Comparison of ENCODE assay signal across 27 cellular contexts in the genomic region with DNA sequence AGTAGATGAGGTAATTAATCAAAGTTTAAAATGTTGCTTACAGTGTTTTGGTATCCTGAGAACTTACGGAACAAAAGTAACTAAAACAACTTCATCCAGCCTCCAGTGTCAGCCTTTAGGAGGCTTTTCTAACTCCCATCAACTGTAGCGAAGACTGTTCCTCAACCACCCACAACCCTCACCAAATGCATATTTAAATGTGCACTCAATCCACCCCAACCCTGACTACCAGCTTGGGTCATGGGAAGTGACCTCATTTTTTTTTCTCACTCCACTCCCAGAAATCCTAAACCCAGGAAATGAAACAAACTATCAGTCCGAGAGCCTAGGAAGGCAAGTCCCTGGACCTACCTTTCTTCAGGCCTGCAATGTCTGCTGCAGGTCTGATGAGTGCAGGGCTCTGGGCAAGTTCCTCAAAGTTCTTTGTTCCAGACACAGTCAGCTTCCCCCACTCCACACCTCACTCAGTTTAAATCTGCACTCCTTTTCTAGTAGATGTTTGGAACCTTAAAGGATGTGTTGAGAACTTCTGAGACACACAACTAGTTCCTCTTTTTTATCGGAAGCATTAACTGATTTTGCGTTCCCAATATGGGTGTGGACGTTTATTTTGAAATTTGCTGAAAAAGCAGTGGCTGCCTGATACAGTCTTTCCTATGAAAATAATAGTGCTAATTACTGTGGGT. TPM values are rescaled to one million over a fixed set of nuclear protein-coding genes. Genes with fewer than 3 reads are reported as not detected.
DNase-seq lines count a peak whose midpoint lies in the region; ATAC-seq, FAIRE-seq and TF ChIP-seq lines count a peak whose summit lies in the region.
"Had no signal": no experiment of that assay in that cellular context is flagged by ENCODE, and none has a peak within 500 bp of the region (broad histone marks: within the 10 kb centered on the region; RNA-seq: fewer than 3 reads in every experiment).

TSS of gene MS4A4E (minus strand) at position 531 of the 686 bp plus-strand sequence. CDS start 13,082 bp downstream, outside the sequence.

- H3K36me3 ChIP-seq in colonic mucosa (no peaks in the 10 kb centered on the region), PC-9 (ENCODE audit: low read depth) (no peaks in the 10 kb centered on the region)
- H3K36me3 ChIP-seq: neutrophil had no signal

- H3K9me2 ChIP-seq in PC-9 (ENCODE audit: insufficient read depth): no peaks in the 10 kb centered on the region; the same call in 1 of the 2 replicates

- no peak within 1 kb of the TSS for H3K4me3 Mint-ChIP-seq in nephron progenitor cell
- H3K4me3 Mint-ChIP-seq: CD4-positive, alpha-beta memory T cell had no signal

- TF ChIP-seq POLR2A in GM12891 (IDR thresholded peaks at IDR 0.05; ENCODE audit: low read depth, low read length): no peak

- H3K9me3 Mint-ChIP-seq in nephron progenitor cell: no peaks in the 10 kb centered on the region
- H3K9me3 Mint-ChIP-seq: CD4-positive, alpha-beta memory T cell had no signal

- H3K4me1 ChIP-seq in colonic mucosa: no peaks in the 10 kb centered on the region
- H3K4me1 ChIP-seq in PC-9 (replicated peaks; ENCODE audit: insufficient read depth): no peaks in the 10 kb centered on the region

- peak; percentile 28 for FAIRE-seq in GM12891 (lab: Jason Lieb, UNC)

- no TSS peak for BruUV-seq in PC-9 (replicated peaks; lab: Mats Ljungman, UMichigan)

- POLR2A ChIA-PET in PC-9 (lab: Charles Lee; ENCODE audit: unreplicated experiment): no interaction called here

- H3K79me2 ChIP-seq in PC-9 (ENCODE audit: low read depth): no peaks in the 10 kb centered on the region

- no peaks in the 10 kb centered on the region for H3K9me3 ChIP-seq in colonic mucosa
- no peaks in the 10 kb centered on the region for H3K9me3 ChIP-seq in PC-9 (ENCODE audit: insufficient read depth, low read depth)
- H3K9me3 ChIP-seq: neutrophil had no signal

- H3K27ac ChIP-seq in colonic mucosa (no peak within 1 kb of the TSS), PC-9 (no peak within 1 kb of the TSS)
- H3K27ac ChIP-seq: neutrophil, VCaP had no signal

- ATAC-seq in HG02973 (IDR thresholded peaks at IDR 0.05; ENCODE audit: unreplicated experiment): no peak
- ATAC-seq: HCT116, Panc1 had no signal

- H3K27me3 ChIP-seq in colonic mucosa: no peaks in the 10 kb centered on the region
- peaks cover 19% of the 10 kb centered on the region; the same call in 1 of the 2 replicates for H3K27me3 ChIP-seq in PC-9 (ENCODE audit: insufficient read depth, low read depth)
- H3K27me3 ChIP-seq: neutrophil had no signal

- no peaks in the 10 kb centered on the region for H3F3A ChIP-seq in PC-9 (ENCODE audit: insufficient read depth, low read depth)

- H3K36me3 Mint-ChIP-seq in nephron progenitor cell (ENCODE audit: low read depth): no peaks in the 10 kb centered on the region
- H3K36me3 Mint-ChIP-seq: CD4-positive, alpha-beta memory T cell had no signal

- H3K4me3 ChIP-seq in colonic mucosa: peak within 1 kb of the TSS; percentile 1
- H3K4me3 ChIP-seq in PC-9: no peak within 1 kb of the TSS

- no peaks in the 10 kb centered on the region for H3K4me1 Mint-ChIP-seq in nephron progenitor cell
- H3K4me1 Mint-ChIP-seq: CD4-positive, alpha-beta memory T cell had no signal

- DNase-seq in GM12891 (ENCODE audit: insufficient read length, low spot score): no peak
- DNase-seq in NOMO-1 treated with DMSO at 0.1 percent for 48 hours (lab: John Stamatoyannopoulos, UW; ENCODE audit: unreplicated experiment): peak; percentile 96
- no peak for DNase-seq in colonic mucosa
- DNase-seq in nephron progenitor cell: no peak
- no peak for DNase-seq in NCI-H1930 (lab: John Stamatoyannopoulos, UW)
- no peak for DNase-seq in PC-9
- DNase-seq in activated naive CD4-positive, alpha-beta T cell treated with anti-CD3 and anti-CD28 coated beads, Interleukin-2, amount 50 U/mL, for 16 hours: no peak
- DNase-seq: activated CD4-positive, alpha-beta T cell treated with anti-CD3 and anti-CD28 coated beads, Interleukin-2, amount 50 U/mL, for 48 hours; activated naive CD4-positive, alpha-beta T cell; activated T-cell treated with anti-CD3 and anti-CD28 coated beads for 4 hours; amygdala; CD4-positive, alpha-beta memory T cell; central memory CD4-positive, alpha-beta T cell; IMR-90; midbrain; NCI-H1048; NCI-H2081 treated with DMSO at 0.1 percent for 48 hours; NCI-H748 treated with DMSO at 0.1 percent for 48 hours; stimulated activated CD4-positive, alpha-beta T cell treated with anti-CD3 and anti-CD28 coated beads, Interleukin-12 subunit alpha, Interleukin-12 subunit beta, amount 100 ng/mL, for 4 hours; stimulated activated CD8-positive, alpha-beta memory T cell treated with anti-CD3 and anti-CD28 coated beads, Interleukin-4, amount 100 ng/mL, for 48 hours; SW 1271 had no signal

- intact Hi-C loops in colonic mucosa (cut with DNase I) (no loop called here), PC-9 (cut with micrococcal nuclease; ENCODE audit: unreplicated experiment) (no loop called here)

- no peaks in the 10 kb centered on the region for H3K27me3 Mint-ChIP-seq in nephron progenitor cell (ENCODE audit: low read depth, poor library complexity)

- H3K27ac Mint-ChIP-seq in nephron progenitor cell: peak within 1 kb of the TSS; percentile 35
- H3K27ac Mint-ChIP-seq: CD4-positive, alpha-beta memory T cell had no signal

- H2AFZ ChIP-seq in PC-9: no peak within 1 kb of the TSS

- no peak within 1 kb of the TSS for H3K9ac ChIP-seq in colonic mucosa (ENCODE audit: low read depth in 2 of 2, low read length in 2 of 2)

- no peak for TF ChIP-seq CTCF in colonic mucosa (IDR thresholded peaks at IDR 0.05)
- no peak for TF ChIP-seq CTCF in nephron progenitor cell (IDR thresholded peaks at IDR 0.05)
- TF ChIP-seq CTCF in PC-9 (conservative IDR thresholded peaks at IDR 0.05): no peak

- H3K4me2 ChIP-seq in PC-9: no peak within 1 kb of the TSS

- no peaks in the 10 kb centered on the region for H4K20me1 ChIP-seq in PC-9 (ENCODE audit: insufficient read depth)

- CTCF ChIA-PET in PC-9 (lab: Charles Lee): no interaction called here

TF ChIP-seq in GM12891, 5 proteins besides CTCF, POLR2A, EP300 and RAD21:
- TF ChIP-seq POU2F2 (IDR thresholded peaks at IDR 0.05; ENCODE audit: low read depth, low read length) (no peak), POLR2AphosphoS5 (IDR thresholded peaks at IDR 0.05; ENCODE audit: low read depth, low read length) (no peak), TAF1 (IDR thresholded peaks at IDR 0.05; ENCODE audit: low read depth, low read length) (no peak), PAX5 (IDR thresholded peaks at IDR 0.05; ENCODE audit: insufficient read depth, low read length, severe bottlenecking) (no peak), SPI1 (IDR thresholded peaks at IDR 0.05; ENCODE audit: low read depth, low read length) (no peak; the same call in 1 of the 2 replicates)

RNA-seq across cellular contexts. Expression of gene MS4A4E, which starts in this region (rescaled TPM):
- polyA plus RNA-seq in GM12891 (2012; ENCODE audit: low read depth, missing spikeins): not detected
- total RNA-seq in colonic mucosa (1 to 10 TPM in 1 of 2 donors, under 1 TPM in 1; 0.69 to 1.0 TPM), PC-9 (2021) (not detected in 2 replicates)
- total RNA-seq: CD4-positive, alpha-beta memory T cell; IMR-90 had no signal
- polyA plus RNA-seq: AG04450; CD4-positive, alpha-beta memory T cell; IMR-90 had no signal
